ENCODE assay signal across 8 cellular contexts in the genomic region with DNA sequence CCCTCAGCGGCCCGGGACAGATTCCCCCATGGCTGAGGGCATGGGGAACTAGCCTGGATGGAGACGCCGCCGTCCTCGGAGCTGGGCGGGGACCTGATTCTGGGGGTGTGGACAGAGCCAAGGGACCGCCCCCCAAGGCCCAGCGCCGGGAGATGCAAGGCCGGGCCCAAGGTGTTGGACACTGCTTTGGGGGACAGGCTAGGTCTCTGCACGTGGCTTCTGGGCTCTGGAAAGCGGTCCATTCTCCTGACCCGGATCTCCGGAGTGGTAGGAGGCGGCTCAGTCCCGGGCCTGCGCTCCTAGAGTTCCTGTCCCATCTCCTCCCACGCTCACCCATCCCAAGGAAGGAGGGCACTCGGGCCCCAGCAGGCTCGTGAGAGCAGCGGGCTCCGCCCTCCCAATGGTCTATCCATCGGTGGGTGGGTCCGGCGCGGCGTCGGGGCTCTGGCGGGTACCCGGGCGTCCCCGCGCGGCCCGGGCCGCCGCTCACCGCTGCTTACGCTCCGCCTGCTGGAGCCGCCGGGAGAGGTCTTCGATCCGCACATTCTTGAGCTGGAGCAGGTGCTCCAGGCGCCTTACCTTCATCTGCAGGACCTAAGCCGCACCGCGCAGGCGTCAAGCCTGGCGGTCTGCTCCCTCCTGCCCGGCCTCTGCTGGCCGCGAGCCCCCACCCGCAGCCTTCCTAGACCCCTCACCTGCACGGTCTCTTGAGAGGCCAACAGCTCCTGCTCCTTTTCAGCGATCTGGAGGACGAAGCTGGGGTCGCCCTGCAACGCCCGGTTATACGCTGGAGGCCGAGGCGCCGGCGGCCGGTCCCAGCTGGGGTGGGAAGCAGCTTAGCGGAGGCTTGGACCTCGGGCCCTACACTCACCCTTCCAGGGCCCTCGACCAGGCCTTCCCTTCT. TPM values are rescaled to one million over a fixed set of nuclear protein-coding genes. Genes with fewer than 3 reads are reported as not detected.
DNase-seq lines count a peak whose midpoint lies in the region; ATAC-seq and TF ChIP-seq lines count a peak whose summit lies in the region.

No MANE protein-coding gene starts in this region.

- H3K4me3 Mint-ChIP-seq in CD4-positive, alpha-beta memory T cell: peak overlapping the region; percentile 63 to 86 (median 80)
- peak overlapping the region; percentile 59 for H3K4me3 Mint-ChIP-seq in activated CD4-positive, alpha-beta T cell treated with anti-CD3 and anti-CD28 coated beads, Interleukin-2, amount 10 ng/mL, durations not matched to agents 7 days and 5 days
- peak overlapping the region; percentile 78 for H3K4me3 Mint-ChIP-seq in type B pancreatic cell

- H3K9me3 Mint-ChIP-seq in CD4-positive, alpha-beta memory T cell: peaks cover 0 to 2% (median 0%) of the 10 kb centered on the region in 8 donors
- no peaks in the 10 kb centered on the region for H3K9me3 Mint-ChIP-seq in activated CD4-positive, alpha-beta T cell treated with anti-CD3 and anti-CD28 coated beads, Interleukin-2, amount 10 ng/mL, durations not matched to agents 7 days and 5 days
- no peaks in the 10 kb centered on the region for H3K9me3 Mint-ChIP-seq in type B pancreatic cell

- peaks cover 36% of the 10 kb centered on the region for H3K4me1 ChIP-seq in CD4-positive, alpha-beta memory T cell (ENCODE audit: insufficient read depth, low read length)
- H3K4me1 ChIP-seq in HUES64 (ENCODE audit: insufficient read depth, low read length) (peaks cover 4% of the 10 kb centered on the region; the same call in 1 of the 2 replicates), muscle layer of colon (ENCODE audit: insufficient read depth, low read length) (peaks cover 24% of the 10 kb centered on the region)

- peak overlapping the region; percentile 4 for H3K27ac ChIP-seq in CD4-positive, alpha-beta memory T cell (ENCODE audit: low read depth, low read length)
- no peak overlapping the region for H3K27ac ChIP-seq in HUES64 (ENCODE audit: low read depth, low read length)
- no peak overlapping the region for H3K27ac ChIP-seq in muscle layer of colon (ENCODE audit: low read depth, low read length)

- 2% methylated on average over 70 of the region's 70 CpGs for WGBS in HUES64

- peaks cover 1 to 2% of the 10 kb centered on the region in 2 donors for H3K27me3 Mint-ChIP-seq in CD4-positive, alpha-beta memory T cell
- peaks cover 31% of the 10 kb centered on the region for H3K27me3 Mint-ChIP-seq in activated CD4-positive, alpha-beta T cell treated with anti-CD3 and anti-CD28 coated beads, Interleukin-2, amount 10 ng/mL, durations not matched to agents 7 days and 5 days
- H3K27me3 Mint-ChIP-seq in type B pancreatic cell: peaks cover 29% of the 10 kb centered on the region

- POLR2A ChIA-PET in CD4-positive, alpha-beta memory T cell (lab: Charles Lee; ENCODE audit: partially characterized antibody): interaction anchor here (1.2 to 3.9 kb wide), 9 partner anchors 8 to 42 kb away, joined by 3 to 41 read pairs (median 7); a partner anchor contains a TSS
- POLR2A ChIA-PET in activated CD4-positive, alpha-beta T cell treated with anti-CD3 and anti-CD28 coated beads, Interleukin-2, amount 10 ng/mL, durations not matched to agents 7 days and 5 days (lab: Charles Lee): interaction anchor here (1.2 kb wide), 1 partner anchor 10 kb away, joined by 5 read pairs; a partner anchor contains a TSS

- peak in 2 of 5 donors; percentile 28 to 55 for DNase-seq in CD4-positive, alpha-beta memory T cell
- DNase-seq in activated CD4-positive, alpha-beta T cell treated with anti-CD3 and anti-CD28 coated beads, Interleukin-2, amount 10 ng/mL, durations not matched to agents 7 days and 5 days: no peak
- peak; percentile 82 for DNase-seq in epidermal melanocyte (ENCODE audit: insufficient read length, low spot score)
- DNase-seq in type B pancreatic cell (ENCODE audit: extremely low spot score, unreplicated experiment): no peak
- DNase-seq in NCI-H128 (lab: John Stamatoyannopoulos, UW; ENCODE audit: unreplicated experiment): no peak

- no peaks in the 10 kb centered on the region for H3K36me3 ChIP-seq in CD4-positive, alpha-beta memory T cell (ENCODE audit: insufficient read depth, low read length)
- H3K36me3 ChIP-seq in HUES64 (ENCODE audit: insufficient read depth, low read length) (no peaks in the 10 kb centered on the region), muscle layer of colon (ENCODE audit: insufficient read depth, low read length) (no peaks in the 10 kb centered on the region)

- peaks cover 18 to 50% (median 31%) of the 10 kb centered on the region in 4 donors for H3K4me1 Mint-ChIP-seq in CD4-positive, alpha-beta memory T cell
- H3K4me1 Mint-ChIP-seq in activated CD4-positive, alpha-beta T cell treated with anti-CD3 and anti-CD28 coated beads, Interleukin-2, amount 10 ng/mL, durations not matched to agents 7 days and 5 days: peaks cover 35% of the 10 kb centered on the region
- H3K4me1 Mint-ChIP-seq in type B pancreatic cell (ENCODE audit: unreplicated experiment): peaks cover 27% of the 10 kb centered on the region

- CTCF ChIA-PET in CD4-positive, alpha-beta memory T cell (lab: Charles Lee; ENCODE audit: partially characterized antibody): interaction anchor here (1.2 to 3.9 kb wide), 6 partner anchors 10 to 307 kb away, joined by 3 to 22 read pairs (median 6); a partner anchor contains a TSS
- CTCF ChIA-PET in activated CD4-positive, alpha-beta T cell treated with anti-CD3 and anti-CD28 coated beads, Interleukin-2, amount 10 ng/mL, durations not matched to agents 7 days and 5 days (lab: Charles Lee): interaction anchor here (0.6 to 3.9 kb wide), 11 partner anchors 8 to 531 kb away, joined by 3 to 40 read pairs (median 4); a partner anchor contains a TSS

- no peaks in the 10 kb centered on the region for H3K9me3 ChIP-seq in CD4-positive, alpha-beta memory T cell (ENCODE audit: control insufficient read depth in 1 of 2, low read length in 2 of 2)
- no peaks in the 10 kb centered on the region for H3K9me3 ChIP-seq in HUES64 (ENCODE audit: insufficient read depth, low read depth, low read length)
- no peaks in the 10 kb centered on the region for H3K9me3 ChIP-seq in muscle layer of colon (ENCODE audit: low read length)

- no peak for ATAC-seq in HG03280 (IDR thresholded peaks at IDR 0.05; ENCODE audit: unreplicated experiment)

- intact Hi-C loops in CD4-positive, alpha-beta memory T cell (cut with micrococcal nuclease): no loop called here

- peak overlapping the region in 3 of 7 donors; percentile 29 to 82 (median 51) for H3K27ac Mint-ChIP-seq in CD4-positive, alpha-beta memory T cell
- no peak overlapping the region for H3K27ac Mint-ChIP-seq in activated CD4-positive, alpha-beta T cell treated with anti-CD3 and anti-CD28 coated beads, Interleukin-2, amount 10 ng/mL, durations not matched to agents 7 days and 5 days
- H3K27ac Mint-ChIP-seq in type B pancreatic cell: no peak overlapping the region

- H3K27me3 ChIP-seq in CD4-positive, alpha-beta memory T cell (ENCODE audit: insufficient read depth, low read length): no peaks in the 10 kb centered on the region
- H3K27me3 ChIP-seq in HUES64 (ENCODE audit: insufficient read depth, low read length) (peaks cover 55% of the 10 kb centered on the region), muscle layer of colon (ENCODE audit: control insufficient read depth in 1 of 2, insufficient read depth in 2 of 2, low read length in 2 of 2) (no peaks in the 10 kb centered on the region)

- H3K9ac ChIP-seq in HUES64 (ENCODE audit: low read depth, low read length): peak overlapping the region; percentile 53; the same call in 1 of the 2 replicates
- H3K9ac ChIP-seq in muscle layer of colon (ENCODE audit: low read length): no peak overlapping the region

- H3K4me3 ChIP-seq in CD4-positive, alpha-beta memory T cell (ENCODE audit: low read length in 2 of 2): peak overlapping the region; percentile 42 to 57
- H3K4me3 ChIP-seq in HUES64 (ENCODE audit: low read length) (peak overlapping the region; percentile 58), muscle layer of colon (ENCODE audit: low read depth in 1 of 2, low read length in 2 of 2) (peak overlapping the region; percentile 67 to 73)

- TF ChIP-seq CTCF in type B pancreatic cell (conservative IDR thresholded peaks at IDR 0.05): no peak

- no peaks in the 10 kb centered on the region for H3K36me3 Mint-ChIP-seq in CD4-positive, alpha-beta memory T cell
- H3K36me3 Mint-ChIP-seq in activated CD4-positive, alpha-beta T cell treated with anti-CD3 and anti-CD28 coated beads, Interleukin-2, amount 10 ng/mL, durations not matched to agents 7 days and 5 days (ENCODE audit: low read depth): peaks cover 3% of the 10 kb centered on the region
- H3K36me3 Mint-ChIP-seq in type B pancreatic cell: no peaks in the 10 kb centered on the region

RNA-seq across cellular contexts. Expression of a gene that starts 3.3 kb away (rescaled TPM):
- total RNA-seq in CD4-positive, alpha-beta memory T cell: not detected
- polyA plus RNA-seq in CD4-positive, alpha-beta memory T cell: under 1 TPM in 1 of 2 donors, not detected in 1; 0.15 TPM
- 0.45 TPM for polyA plus RNA-seq in HUES64 (2013, experiment 1 of 2)
- 0.38 TPM for polyA plus RNA-seq in HUES64 (2013, experiment 2 of 2)
- total RNA-seq in activated CD4-positive, alpha-beta T cell treated with anti-CD3 and anti-CD28 coated beads, Interleukin-2, amount 10 ng/mL, durations not matched to agents 7 days and 5 days: under 1 TPM; 0.17 to 0.21 TPM
- total RNA-seq in type B pancreatic cell (ENCODE audit: low replicate concordance): 0.55 and 3.0 TPM in 2 replicates

RNA-seq across cellular contexts. Expression of a gene that starts 8.6 kb away (rescaled TPM):
- total RNA-seq in CD4-positive, alpha-beta memory T cell: 10 to 100 TPM; 52.2 to 56.7 TPM
- polyA plus RNA-seq in CD4-positive, alpha-beta memory T cell: 1 to 10 TPM in 1 of 2 donors, under 1 TPM in 1; 0.56 to 1.9 TPM
- polyA plus RNA-seq in HUES64 (2013, experiment 1 of 2): 43.4 TPM
- 42.6 TPM for polyA plus RNA-seq in HUES64 (2013, experiment 2 of 2)
- total RNA-seq in activated CD4-positive, alpha-beta T cell treated with anti-CD3 and anti-CD28 coated beads, Interleukin-2, amount 10 ng/mL, durations not matched to agents 7 days and 5 days: 10 to 100 TPM; 77.8 to 85.6 TPM
- 63.2 and 68.7 TPM in 2 replicates for total RNA-seq in type B pancreatic cell (ENCODE audit: low replicate concordance)

RNA-seq across cellular contexts. Expression of a gene that starts 10.4 kb away (rescaled TPM):
- 10 to 100 TPM; 15.7 to 17.3 TPM for total RNA-seq in CD4-positive, alpha-beta memory T cell
- polyA plus RNA-seq in CD4-positive, alpha-beta memory T cell: 10 to 100 TPM; 16.3 to 31.5 TPM
- polyA plus RNA-seq in HUES64 (2013, experiment 1 of 2): 78.0 TPM
- polyA plus RNA-seq in HUES64 (2013, experiment 2 of 2): 81.8 TPM
- total RNA-seq in activated CD4-positive, alpha-beta T cell treated with anti-CD3 and anti-CD28 coated beads, Interleukin-2, amount 10 ng/mL, durations not matched to agents 7 days and 5 days: 10 to 100 TPM; 27.8 to 27.9 TPM
- total RNA-seq in type B pancreatic cell (ENCODE audit: low replicate concordance): 21.7 and 49.4 TPM in 2 replicates

RNA-seq across cellular contexts. Expression of a gene that starts 18.1 kb away (rescaled TPM):
- 100 to 1,000 TPM; 410 to 420 TPM for total RNA-seq in CD4-positive, alpha-beta memory T cell
- polyA plus RNA-seq in CD4-positive, alpha-beta memory T cell: 10 to 100 TPM; 25.9 to 55.9 TPM
- 18.9 TPM for polyA plus RNA-seq in HUES64 (2013, experiment 1 of 2)
- 22.4 TPM for polyA plus RNA-seq in HUES64 (2013, experiment 2 of 2)
- total RNA-seq in activated CD4-positive, alpha-beta T cell treated with anti-CD3 and anti-CD28 coated beads, Interleukin-2, amount 10 ng/mL, durations not matched to agents 7 days and 5 days: 100 to 1,000 TPM; 403 to 429 TPM
- 34.8 and 51.1 TPM in 2 replicates for total RNA-seq in type B pancreatic cell (ENCODE audit: low replicate concordance)

RNA-seq across cellular contexts. Expression of a gene that starts 42.4 kb away (rescaled TPM):
- total RNA-seq in CD4-positive, alpha-beta memory T cell: 10 to 100 TPM; 10.4 to 11.1 TPM
- 10 to 100 TPM; 14.5 to 16.8 TPM for polyA plus RNA-seq in CD4-positive, alpha-beta memory T cell
- polyA plus RNA-seq in HUES64 (2013, experiment 1 of 2): 3.4 TPM
- polyA plus RNA-seq in HUES64 (2013, experiment 2 of 2): 3.0 TPM
- 10 to 100 TPM; 16.6 to 18.2 TPM for total RNA-seq in activated CD4-positive, alpha-beta T cell treated with anti-CD3 and anti-CD28 coated beads, Interleukin-2, amount 10 ng/mL, durations not matched to agents 7 days and 5 days
- total RNA-seq in type B pancreatic cell (ENCODE audit: low replicate concordance): 10.4 and 11.1 TPM in 2 replicates
